In genomic region chr17:3514873-3515272, GRCh38 we compare ENCODE assay signal across 19 cellular contexts. TPM values are rescaled to one million over a fixed set of nuclear protein-coding genes. Genes with fewer than 3 reads are reported as not detected.
DNase-seq lines count a peak whose midpoint lies in the region; ATAC-seq and TF ChIP-seq lines count a peak whose summit lies in the region.
"Had no signal": no experiment of that assay in that cellular context is flagged by ENCODE, and none has a peak within 500 bp of the region (broad histone marks: within the 10 kb centered on the region; RNA-seq: fewer than 3 reads in every experiment).

No MANE protein-coding gene starts in this region.

- peak overlapping the region in 1 of 2 donors; percentile 50 for H3K4me3 Mint-ChIP-seq in effector memory CD8-positive, alpha-beta T cell
- H3K4me3 Mint-ChIP-seq in nephron: no peak overlapping the region
- H3K4me3 Mint-ChIP-seq: CD4-positive, alpha-beta T cell; H9 had no signal

- DNase-seq in effector memory CD8-positive, alpha-beta T cell: peak in 1 of 3 experiments; percentile 31
- DNase-seq in MV-4-11 (lab: John Stamatoyannopoulos, UW) (no peak), coronary artery (ENCODE audit: low spot score) (no peak)
- DNase-seq: CD4-positive, alpha-beta T cell; DMS53; EL; H9; Kasumi-1; MM.1S; NCI-H1092 treated with DMSO at 0.1 percent for 48 hours; NCI-H2081; Peyer's patch had no signal

- no peaks in the 10 kb centered on the region for H3K9me3 Mint-ChIP-seq in effector memory CD8-positive, alpha-beta T cell
- H3K9me3 Mint-ChIP-seq in nephron: no peaks in the 10 kb centered on the region
- H3K9me3 Mint-ChIP-seq: CD4-positive, alpha-beta T cell had no signal

- peak; percentile 62 for ATAC-seq in effector memory CD8-positive, alpha-beta T cell (replicated peaks)
- ATAC-seq in GM19452 (IDR thresholded peaks at IDR 0.05; ENCODE audit: unreplicated experiment): no peak
- ATAC-seq: A549 had no signal

- H3K4me3 ChIP-seq in coronary artery: no peak overlapping the region
- H3K4me3 ChIP-seq: A549, Peyer's patch, SJSA1 had no signal

- TF ChIP-seq CTCF in nephron (IDR thresholded peaks at IDR 0.05; ENCODE audit: unreplicated experiment in 3 of 3): no peak
- TF ChIP-seq CTCF in coronary artery (IDR thresholded peaks at IDR 0.05): no peak

- H3K4me1 Mint-ChIP-seq in effector memory CD8-positive, alpha-beta T cell (ENCODE audit: low read depth in 2 of 2): peaks cover 7 to 13% of the 10 kb centered on the region in 2 donors
- H3K4me1 Mint-ChIP-seq in nephron: peaks cover 24% of the 10 kb centered on the region

- H3K36me3 Mint-ChIP-seq in effector memory CD8-positive, alpha-beta T cell (ENCODE audit: insufficient read depth): peaks cover 5% of the 10 kb centered on the region
- no peaks in the 10 kb centered on the region for H3K36me3 Mint-ChIP-seq in nephron (ENCODE audit: low read depth)

- H3K27me3 Mint-ChIP-seq in effector memory CD8-positive, alpha-beta T cell: peaks cover 10 to 28% of the 10 kb centered on the region in 2 donors
- H3K27me3 Mint-ChIP-seq in nephron (ENCODE audit: low read depth): peaks cover 19% of the 10 kb centered on the region
- H3K27me3 Mint-ChIP-seq: CD4-positive, alpha-beta T cell had no signal

- H3K27ac ChIP-seq in angular gyrus (ENCODE audit: low read depth, low read length) (peak overlapping the region; percentile 60), temporal lobe (ENCODE audit: low read depth, low read length) (peak overlapping the region; percentile 99), coronary artery (no peak overlapping the region)
- H3K27ac ChIP-seq: A549, Peyer's patch, SJSA1 had no signal

- H3K27ac Mint-ChIP-seq in effector memory CD8-positive, alpha-beta T cell: peak overlapping the region; percentile 70 to 84
- H3K27ac Mint-ChIP-seq in nephron: peak overlapping the region in 2 of 3 experiments; percentile 27 to 40
- H3K27ac Mint-ChIP-seq: CD4-positive, alpha-beta T cell had no signal

RNA-seq across cellular contexts. Expression of gene ASPA, which starts 39.1 kb away (rescaled TPM):
- 1.7 TPM for total RNA-seq in temporal lobe
- total RNA-seq: CD4-positive, alpha-beta T cell; H9; NCI-H460 had no signal

RNA-seq across cellular contexts. Expression of gene TRPV3, which starts 42.7 kb away (rescaled TPM):
- total RNA-seq in temporal lobe: 0.74 TPM
- total RNA-seq: SJSA1 had no signal

RNA-seq across cellular contexts. Expression of gene SPATA22, which starts 43.3 kb away (rescaled TPM):
- total RNA-seq in temporal lobe: 0.98 TPM
- total RNA-seq: H9, NCI-H460, Peyer's patch, SJSA1 had no signal

Comparison
In these comparisons a context has a peak if more than half of its experiments do, and no peak if none do; other contexts are left out.
1. H3K27ac ChIP-seq: peak in angular gyrus (single experiment) and temporal lobe (single experiment); none in coronary artery (0 of 2).